Comparison of ENCODE assay signal across 1 cellular context in the genomic region with DNA sequence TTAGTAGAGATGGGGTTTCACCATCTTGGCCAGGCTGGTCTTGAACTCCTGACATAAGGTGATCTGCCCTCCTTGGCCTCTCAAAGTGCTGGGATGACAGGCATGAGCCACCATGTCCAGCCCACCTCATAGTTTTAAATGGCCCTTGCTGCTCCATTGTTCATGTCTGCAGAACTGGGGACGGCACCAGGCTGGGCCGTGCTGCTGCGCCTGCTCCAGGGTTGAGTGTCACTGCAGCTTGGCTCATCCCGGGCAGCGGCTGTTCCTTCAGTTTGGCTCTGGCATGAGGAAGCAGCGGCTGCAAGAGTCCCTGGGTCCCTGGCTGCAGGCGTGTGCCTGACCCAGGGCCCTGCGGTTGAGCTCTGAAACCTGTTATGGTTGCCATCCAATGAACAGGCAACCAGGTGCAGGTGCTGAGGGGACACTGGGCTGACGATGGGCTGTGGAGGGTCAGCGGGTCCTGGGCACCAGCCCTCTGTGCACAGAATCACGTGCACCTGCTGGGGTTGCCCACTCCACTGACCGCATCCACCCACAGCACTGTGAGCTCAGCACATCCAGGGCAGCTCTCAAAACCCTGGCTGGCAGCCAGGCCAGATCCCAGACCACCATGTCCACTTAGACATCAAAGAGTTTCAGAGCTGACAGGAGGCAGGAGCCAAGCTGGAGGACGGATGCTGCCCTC.
TF ChIP-seq lines count a peak whose summit lies in the region.

No MANE protein-coding gene starts in this region.

TF ChIP-seq in HepG2, 621 proteins besides CTCF, POLR2A, EP300 and RAD21 (continued from another document):
- TF ChIP-seq, protein P1, sequence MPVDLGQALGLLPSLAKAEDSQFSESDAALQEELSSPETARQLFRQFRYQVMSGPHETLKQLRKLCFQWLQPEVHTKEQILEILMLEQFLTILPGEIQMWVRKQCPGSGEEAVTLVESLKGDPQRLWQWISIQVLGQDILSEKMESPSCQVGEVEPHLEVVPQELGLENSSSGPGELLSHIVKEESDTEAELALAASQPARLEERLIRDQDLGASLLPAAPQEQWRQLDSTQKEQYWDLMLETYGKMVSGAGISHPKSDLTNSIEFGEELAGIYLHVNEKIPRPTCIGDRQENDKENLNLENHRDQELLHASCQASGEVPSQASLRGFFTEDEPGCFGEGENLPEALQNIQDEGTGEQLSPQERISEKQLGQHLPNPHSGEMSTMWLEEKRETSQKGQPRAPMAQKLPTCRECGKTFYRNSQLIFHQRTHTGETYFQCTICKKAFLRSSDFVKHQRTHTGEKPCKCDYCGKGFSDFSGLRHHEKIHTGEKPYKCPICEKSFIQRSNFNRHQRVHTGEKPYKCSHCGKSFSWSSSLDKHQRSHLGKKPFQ (CRISPR knock-in tag; IDR thresholded peaks at IDR 0.05; ENCODE audit: insufficient replicate concordance), result no peak
- no peak for TF ChIP-seq CHCHD3 (CRISPR knock-in tag; IDR thresholded peaks at IDR 0.05)
- TF ChIP-seq U2AF2 (IDR thresholded peaks at IDR 0.05; ENCODE audit: low read depth, low read length), result no peak
- TF ChIP-seq, protein P2, sequence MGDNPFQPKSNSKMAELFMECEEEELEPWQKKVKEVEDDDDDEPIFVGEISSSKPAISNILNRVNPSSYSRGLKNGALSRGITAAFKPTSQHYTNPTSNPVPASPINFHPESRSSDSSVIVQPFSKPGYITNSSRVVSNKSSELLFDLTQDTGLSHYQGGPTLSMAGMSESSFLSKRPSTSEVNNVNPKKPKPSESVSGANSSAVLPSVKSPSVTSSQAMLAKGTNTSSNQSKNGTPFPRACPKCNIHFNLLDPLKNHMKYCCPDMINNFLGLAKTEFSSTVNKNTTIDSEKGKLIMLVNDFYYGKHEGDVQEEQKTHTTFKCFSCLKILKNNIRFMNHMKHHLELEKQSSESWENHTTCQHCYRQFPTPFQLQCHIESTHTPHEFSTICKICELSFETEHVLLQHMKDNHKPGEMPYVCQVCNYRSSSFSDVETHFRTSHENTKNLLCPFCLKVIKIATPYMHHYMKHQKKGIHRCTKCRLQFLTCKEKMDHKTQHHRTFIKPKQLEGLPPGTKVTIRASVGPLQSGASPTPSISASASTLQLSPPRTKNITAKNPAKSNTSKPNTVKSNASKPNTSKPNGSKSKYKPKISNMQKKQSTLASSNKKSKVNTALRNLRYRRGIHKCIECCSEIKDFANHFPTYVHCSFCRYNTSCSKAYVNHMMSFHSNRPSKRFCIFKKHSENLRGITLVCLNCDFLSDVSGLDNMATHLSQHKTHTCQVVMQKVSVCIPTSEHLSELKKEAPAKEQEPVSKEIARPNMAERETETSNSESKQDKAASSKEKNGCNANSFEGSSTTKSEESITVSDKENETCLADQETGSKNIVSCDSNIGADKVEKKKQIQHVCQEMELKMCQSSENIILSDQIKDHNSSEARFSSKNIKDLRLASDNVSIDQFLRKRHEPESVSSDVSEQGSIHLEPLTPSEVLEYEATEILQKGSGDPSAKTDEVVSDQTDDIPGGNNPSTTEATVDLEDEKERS (CRISPR knock-in tag; IDR thresholded peaks at IDR 0.05), result no peak
- no peak for TF ChIP-seq ZNF44 (CRISPR knock-in tag; IDR thresholded peaks at IDR 0.05)
- TF ChIP-seq ZC3H13 (CRISPR knock-in tag; IDR thresholded peaks at IDR 0.05), result no peak
- no peak for TF ChIP-seq ZNF101 (CRISPR knock-in tag; IDR thresholded peaks at IDR 0.05; ENCODE audit: borderline replicate concordance, low read depth)
